ENCODE assay signal across 12 cellular contexts in the genomic region with DNA sequence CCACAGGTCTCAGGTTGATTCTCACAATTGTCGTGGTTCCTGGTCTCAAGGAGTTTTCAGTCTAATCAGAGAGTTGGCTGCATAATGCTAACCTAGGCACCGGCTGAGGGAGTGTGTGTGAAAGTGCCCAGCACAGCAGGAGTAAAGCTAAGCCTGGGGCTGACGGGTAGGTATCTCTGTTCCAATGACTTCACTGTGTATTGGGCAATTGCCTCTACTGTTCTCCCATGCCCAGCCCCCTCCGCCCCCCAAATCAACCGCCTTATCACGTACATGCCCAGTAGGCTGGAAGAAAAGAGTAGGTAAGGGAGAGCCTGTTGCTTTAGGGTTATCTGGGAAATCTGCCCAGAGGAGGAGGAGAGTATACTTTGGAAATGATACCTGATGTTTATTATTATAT. TPM values are rescaled to one million over a fixed set of nuclear protein-coding genes. Genes with fewer than 3 reads are reported as not detected.
DNase-seq lines count a peak whose midpoint lies in the region; ATAC-seq, FAIRE-seq and TF ChIP-seq lines count a peak whose summit lies in the region.
"Had no signal": no experiment of that assay in that cellular context is flagged by ENCODE, and none has a peak within 500 bp of the region (broad histone marks: within the 10 kb centered on the region; RNA-seq: fewer than 3 reads in every experiment).

No MANE protein-coding gene starts in this region.

- TF ChIP-seq RAD21 in IMR-90 (IDR thresholded peaks at IDR 0.05; ENCODE audit: low read length) (no peak), H1 (IDR thresholded peaks at IDR 0.05 in 1 of 2, conservative IDR thresholded peaks at IDR 0.05 in 1 of 2; ENCODE audit: low read depth in 2 of 2, low read length in 2 of 2) (no peak)

- H2AFZ ChIP-seq in IMR-90 (replicated peaks; ENCODE audit: low read length, poor library complexity) (no peak overlapping the region), H1 (ENCODE audit: low read length) (no peak overlapping the region), neuronal stem cell (ENCODE audit: low read length) (no peak overlapping the region)

- H3K79me1 ChIP-seq in IMR-90 (ENCODE audit: low read depth in 1 of 2, low read length in 2 of 2), result peaks cover 33 to 78% of the 10 kb centered on the region in 2 experiments
- H3K79me1 ChIP-seq in H1 (ENCODE audit: low read depth, low read length), result peaks cover 14% of the 10 kb centered on the region
- peaks cover 2% of the 10 kb centered on the region for H3K79me1 ChIP-seq in neuronal stem cell (ENCODE audit: low read depth, low read length)

- H2AK9ac ChIP-seq in IMR-90 (replicated peaks; ENCODE audit: low read depth, low read length, poor library complexity), result no peak overlapping the region

- H3K56ac ChIP-seq in IMR-90 (ENCODE audit: extremely low read depth, insufficient read depth, low read length) (no peak overlapping the region), H1 (replicated peaks; ENCODE audit: insufficient read length, low read depth, low read length) (no peak overlapping the region)

- no peak overlapping the region for H3K4me2 ChIP-seq in IMR-90 (ENCODE audit: low read depth, low read length)
- no peak overlapping the region; a peak in 1 of 4 replicates for H3K4me2 ChIP-seq in H1 (ENCODE audit: insufficient read depth in 1 of 2, low read depth in 2 of 2, low read length in 2 of 2)
- no peak overlapping the region for H3K4me2 ChIP-seq in neuronal stem cell (ENCODE audit: insufficient read depth, low read length, poor library complexity, severe bottlenecking)

- H3K27ac Mint-ChIP-seq in CD4-positive, CD25-positive, alpha-beta regulatory T cell, result peak overlapping the region; percentile 42 to 87 (median 55)

- POLR2A ChIA-PET in IMR-90 (lab: Charles Lee; ENCODE audit: unreplicated experiment), result no interaction called here
- POLR2A ChIA-PET in H1 (lab: Charles Lee; ENCODE audit: partially characterized antibody), result interaction anchor here (1.2 kb wide), 1 partner anchor 54 kb away, joined by 3 read pairs; no protein-coding TSS in a partner anchor

- no peaks in the 10 kb centered on the region for H3K9me3 ChIP-seq in CD4-positive, CD25-positive, alpha-beta regulatory T cell (ENCODE audit: control insufficient read depth in 2 of 2, low read length in 2 of 2)
- H3K9me3 ChIP-seq in IMR-90 (ENCODE audit: control insufficient read depth, insufficient read depth, low read length) (no peaks in the 10 kb centered on the region), H1 (ENCODE audit: insufficient read depth in 2 of 2, low read depth in 1 of 2, low read length in 1 of 2) (no peaks in the 10 kb centered on the region), neuronal stem cell (replicated peaks in 1 of 2; ENCODE audit: control insufficient read depth in 2 of 2, insufficient read depth in 1 of 2, low read depth in 1 of 2, low read length in 2 of 2) (peaks cover 0 to 12% of the 10 kb centered on the region in 2 donors)

- H3K79me2 ChIP-seq in H1 (ENCODE audit: control insufficient read depth in 1 of 2, insufficient read depth in 2 of 2, low read length in 2 of 2), result peaks cover 3 to 70% of the 10 kb centered on the region in 2 experiments

- H4K5ac ChIP-seq in IMR-90 (ENCODE audit: low read depth, low read length) (no peak overlapping the region), H1 (ENCODE audit: insufficient read length, low read depth, low read length) (no peak overlapping the region)

- CTCF ChIA-PET in IMR-90 (lab: Yijun Ruan, JAX) (interaction anchor here (0.8 kb wide), 1 partner anchor 223 kb away, joined by 3 read pairs; no protein-coding TSS in a partner anchor), H1 (lab: Charles Lee; ENCODE audit: partially characterized antibody) (interaction anchor here (0.6 to 7.9 kb wide), 15 partner anchors 7 to 219 kb away, joined by 3 to 56 read pairs (median 4); partner anchors contain the start of genes MRPS6 and SLC5A3)

- H2BK15ac ChIP-seq in IMR-90 (ENCODE audit: low read depth, low read length) (no peak overlapping the region), H1 (ENCODE audit: low read length) (no peak overlapping the region), neuronal stem cell (ENCODE audit: low read length) (no peak overlapping the region)

- H4K91ac ChIP-seq in IMR-90 (ENCODE audit: insufficient read depth, low read depth, low read length), result no peak overlapping the region; the same call in 1 of the 2 replicates
- H4K91ac ChIP-seq in H1 (replicated peaks; ENCODE audit: insufficient read length, low read length), result no peak overlapping the region
- H4K91ac ChIP-seq in neuronal stem cell (ENCODE audit: low read depth, low read length, poor library complexity), result no peak overlapping the region

- DNase-seq in CD4-positive, CD25-positive, alpha-beta regulatory T cell, result no peak
- no peak for DNase-seq in IMR-90
- DNase-seq in H1 (ENCODE audit: low read depth in 1 of 2, low spot score in 2 of 2), result no peak
- no peak for DNase-seq in neuronal stem cell (ENCODE audit: low spot score)
- no peak for DNase-seq in stimulated activated CD4-positive, alpha-beta T cell treated with anti-CD3 and anti-CD28 coated beads, Interleukin-4, amount 100 ng/mL, for 1 hour
- DNase-seq in HPDE6-E6E7 (ENCODE audit: extremely low spot score), result no peak
- DNase-seq in NCI-H524 treated with DMSO at 0.1 percent for 48 hours (lab: John Stamatoyannopoulos, UW), result no peak
- DNase-seq: activated CD4-positive, alpha-beta T cell treated with anti-CD3 and anti-CD28 coated beads for 1 hour; COR-L47; SHP77 had no signal

- ATAC-seq in CD4-positive, CD25-positive, alpha-beta regulatory T cell (ENCODE audit: low read depth in 2 of 2), result no peak
- no peak for ATAC-seq in IMR-90 (ENCODE audit: low read depth)
- no peak for ATAC-seq in GM18498 (IDR thresholded peaks at IDR 0.05; ENCODE audit: unreplicated experiment)

- in situ Hi-C loops in IMR-90 (cut with MboI; ENCODE audit: low sequenced_read_pairs), result no loop called here

- H3K9me1 ChIP-seq in IMR-90 (ENCODE audit: insufficient read depth, low read length), result peaks cover 36% of the 10 kb centered on the region

- 100% methylated on average over 1 of the region's 6 CpGs; no CpG with 5 or more reads in 1 of the 2 experiments for WGBS in IMR-90 (ENCODE audit: extremely low coverage in 2 of 2, insufficient read length in 1 of 2), 2 experiments
- WGBS in H1 (ENCODE audit: extremely low coverage in 1 of 2, insufficient coverage in 1 of 2, insufficient read length in 1 of 2, insufficient replicate concordance in 2 of 2, low coverage in 1 of 2, low lambda C conversion rate in 2 of 2, missing lambda C conversion rate in 1 of 2), 2 experiments, result 75% methylated on average over 6 of the region's 6 CpGs; no CpG with 5 or more reads in 1 of the 2 experiments
- WGBS in neuronal stem cell (ENCODE audit: extremely low coverage in 2 of 2, insufficient read length in 2 of 2, insufficient replicate concordance in 1 of 2), 2 donors, result no CpG with 5 or more reads among the region's 6 CpGs

- H3K4me1 Mint-ChIP-seq in CD4-positive, CD25-positive, alpha-beta regulatory T cell, result peaks cover 20 to 87% (median 78%) of the 10 kb centered on the region in 4 donors

- no peak overlapping the region for H2BK5ac ChIP-seq in IMR-90 (ENCODE audit: low read depth, low read length, poor library complexity, severe bottlenecking)
- H2BK5ac ChIP-seq in H1 (ENCODE audit: low read depth, low read length), result no peak overlapping the region
- H2BK5ac ChIP-seq in neuronal stem cell (ENCODE audit: low read length), result no peak overlapping the region

- H3K27ac ChIP-seq in CD4-positive, CD25-positive, alpha-beta regulatory T cell (ENCODE audit: insufficient read depth, low read length, poor library complexity, severe bottlenecking), result no peak overlapping the region
- H3K27ac ChIP-seq in IMR-90 (ENCODE audit: insufficient read depth, low read length) (no peak overlapping the region), H1 (ENCODE audit: low read depth, low read length) (no peak overlapping the region), neuronal stem cell (replicated peaks; ENCODE audit: low read length) (peak overlapping the region; percentile 5)

- H3K27me3 Mint-ChIP-seq in CD4-positive, CD25-positive, alpha-beta regulatory T cell, result no peaks in the 10 kb centered on the region

- H3K18ac ChIP-seq in IMR-90 (ENCODE audit: low read depth, low read length), result no peak overlapping the region
- H3K18ac ChIP-seq in H1 (ENCODE audit: extremely low read depth, low read length), result no peak overlapping the region
- no peak overlapping the region for H3K18ac ChIP-seq in neuronal stem cell (ENCODE audit: low read length)

- H3K36me3 ChIP-seq in CD4-positive, CD25-positive, alpha-beta regulatory T cell (ENCODE audit: control insufficient read depth, insufficient read depth, low read length), result peaks cover 27% of the 10 kb centered on the region
- H3K36me3 ChIP-seq in IMR-90 (ENCODE audit: control insufficient read depth, insufficient read depth, low read length) (peaks cover 2% of the 10 kb centered on the region; the same call in 1 of the 2 replicates), H1 (ENCODE audit: control insufficient read depth in 2 of 4, insufficient read depth in 4 of 4, low read length in 3 of 4) (peaks cover 0 to 21% (median 4%) of the 10 kb centered on the region in 4 experiments; a peak in 4 of 8 replicates), neuronal stem cell (replicated peaks in 1 of 2; ENCODE audit: control insufficient read depth in 2 of 2, insufficient read depth in 2 of 2, low read length in 2 of 2) (peaks cover 15 to 57% of the 10 kb centered on the region in 2 donors)

- TF ChIP-seq CTCF in IMR-90 (conservative IDR thresholded peaks at IDR 0.05; ENCODE audit: low read depth, low read length), result no peak
- TF ChIP-seq CTCF in H1 (IDR thresholded peaks at IDR 0.05; ENCODE audit: control extremely low read depth in 1 of 3, insufficient read depth in 1 of 3, low read depth in 1 of 3, low read length in 3 of 3), result no peak

- H3K4me3 ChIP-seq in CD4-positive, CD25-positive, alpha-beta regulatory T cell (ENCODE audit: low read depth, low read length), result no peak overlapping the region
- no peak overlapping the region for H3K4me3 ChIP-seq in IMR-90 (ENCODE audit: insufficient read depth, low read depth, low read length)
- H3K4me3 ChIP-seq in H1 (ENCODE audit: extremely low read depth in 1 of 4, insufficient read depth in 2 of 4, low read depth in 3 of 4, low read length in 4 of 4), result no peak overlapping the region
- no peak overlapping the region for H3K4me3 ChIP-seq in neuronal stem cell (ENCODE audit: low read length in 2 of 2)

- H3K14ac ChIP-seq in IMR-90 (replicated peaks; ENCODE audit: low read depth, low read length) (no peak overlapping the region), H1 (ENCODE audit: insufficient read length) (no peak overlapping the region), neuronal stem cell (ENCODE audit: low read length) (no peak overlapping the region)

- H2BK12ac ChIP-seq in H1 (ENCODE audit: low read depth, low read length), result no peak overlapping the region
- no peak overlapping the region for H2BK12ac ChIP-seq in neuronal stem cell (ENCODE audit: low read length)

- TF ChIP-seq POLR2A in IMR-90 (IDR thresholded peaks at IDR 0.05; ENCODE audit: low read depth, low read length) (no peak), H1 (IDR thresholded peaks at IDR 0.05; ENCODE audit: control extremely low read depth in 1 of 2, low read depth in 2 of 2, low read length in 2 of 2) (no peak)

- H2AK5ac ChIP-seq in IMR-90 (ENCODE audit: low read depth, low read length) (peak overlapping the region; percentile 5; the same call in 1 of the 2 replicates), H1 (ENCODE audit: low read depth, low read length) (no peak overlapping the region), neuronal stem cell (ENCODE audit: low read depth, low read length) (no peak overlapping the region)

- no peaks in the 10 kb centered on the region for H3K9me3 Mint-ChIP-seq in CD4-positive, CD25-positive, alpha-beta regulatory T cell

- dilution Hi-C loops in IMR-90 (cut with HindIII; ENCODE audit: low sequenced_read_pairs, unreplicated experiment), result no loop called here

- no peak for TF ChIP-seq EP300 in H1 (IDR thresholded peaks at IDR 0.05; ENCODE audit: borderline replicate concordance in 1 of 2, low read depth in 2 of 2, low read length in 2 of 2)

- H3K4ac ChIP-seq in IMR-90 (ENCODE audit: low read depth, low read length) (no peak overlapping the region; the same call in 1 of the 2 replicates), H1 (replicated peaks; ENCODE audit: insufficient read length, low read depth, low read length) (no peak overlapping the region), neuronal stem cell (ENCODE audit: low read length) (no peak overlapping the region)

- H3K27me3 ChIP-seq in CD4-positive, CD25-positive, alpha-beta regulatory T cell (ENCODE audit: control insufficient read depth, insufficient read depth, low read length), result no peaks in the 10 kb centered on the region
- H3K27me3 ChIP-seq in IMR-90 (ENCODE audit: control insufficient read depth, insufficient read depth, low read length) (no peaks in the 10 kb centered on the region), H1 (replicated peaks in 1 of 4; ENCODE audit: control insufficient read depth in 3 of 4, extremely low read depth in 1 of 4, insufficient read depth in 3 of 4, low read length in 3 of 4) (no peaks in the 10 kb centered on the region), neuronal stem cell (ENCODE audit: control insufficient read depth in 3 of 3, insufficient read depth in 3 of 3, low read depth in 1 of 3, low read length in 3 of 3) (no peaks in the 10 kb centered on the region)

- H3K36me3 Mint-ChIP-seq in CD4-positive, CD25-positive, alpha-beta regulatory T cell, result peaks cover 24% of the 10 kb centered on the region

- no peak overlapping the region for H3K9ac ChIP-seq in IMR-90 (ENCODE audit: low read depth, low read length)
- H3K9ac ChIP-seq in H1 (replicated peaks in 1 of 4; ENCODE audit: extremely low read depth in 1 of 4, low read depth in 3 of 4, low read length in 3 of 4), result no peak overlapping the region
- no peak overlapping the region for H3K9ac ChIP-seq in neuronal stem cell (ENCODE audit: low read depth, low read length, poor library complexity)

- H3K4me1 ChIP-seq in CD4-positive, CD25-positive, alpha-beta regulatory T cell (ENCODE audit: control insufficient read depth, insufficient read depth, low read length, poor library complexity, severe bottlenecking), result peaks cover 47% of the 10 kb centered on the region
- H3K4me1 ChIP-seq in IMR-90 (ENCODE audit: control insufficient read depth, insufficient read depth, low read length), result peaks cover 30% of the 10 kb centered on the region
- H3K4me1 ChIP-seq in H1 (replicated peaks in 1 of 4; ENCODE audit: control insufficient read depth in 3 of 4, insufficient read depth in 4 of 4, low read length in 3 of 4), result peaks cover 12 to 39% (median 35%) of the 10 kb centered on the region in 4 experiments
- peaks cover 40 to 42% of the 10 kb centered on the region in 2 donors for H3K4me1 ChIP-seq in neuronal stem cell (ENCODE audit: control insufficient read depth in 2 of 2, insufficient read depth in 1 of 2, low read depth in 1 of 2, low read length in 2 of 2)

- H3K23ac ChIP-seq in IMR-90 (ENCODE audit: low read depth, low read length), result no peak overlapping the region; the same call in 1 of the 2 replicates
- H3K23ac ChIP-seq in H1 (ENCODE audit: insufficient read length), result no peak overlapping the region
- H3K23ac ChIP-seq in neuronal stem cell (ENCODE audit: low read depth, low read length, poor library complexity), result no peak overlapping the region

- no peaks in the 10 kb centered on the region for H3K23me2 ChIP-seq in H1 (ENCODE audit: low read depth, low read length)

- H4K8ac ChIP-seq in IMR-90 (ENCODE audit: low read depth in 2 of 2, low read length in 2 of 2) (no peak overlapping the region), H1 (ENCODE audit: extremely low read depth, insufficient read depth, low read length) (no peak overlapping the region), neuronal stem cell (ENCODE audit: low read depth, low read length) (no peak overlapping the region)

- no peaks in the 10 kb centered on the region; the same call in 1 of the 2 replicates for H4K20me1 ChIP-seq in IMR-90 (ENCODE audit: insufficient read depth, low read length)
- peaks cover 0 to 6% of the 10 kb centered on the region in 2 experiments for H4K20me1 ChIP-seq in H1 (replicated peaks in 1 of 2; ENCODE audit: control insufficient read depth in 1 of 2, insufficient read depth in 2 of 2, low read length in 2 of 2)

- no peak overlapping the region for H2BK20ac ChIP-seq in IMR-90 (ENCODE audit: low read depth, low read length)
- no peak overlapping the region for H2BK20ac ChIP-seq in H1 (ENCODE audit: low read length)

- intact Hi-C loops in IMR-90 (cut with micrococcal nuclease), result loop anchor here (2.0 to 5.0 kb wide), 3 partner anchors 74 to 221 kb away; no protein-coding TSS in a partner anchor

- FAIRE-seq in H1 (lab: Jason Lieb, UNC), result no peak
- FAIRE-seq: H54 had no signal

- no peak overlapping the region for H3K4me3 Mint-ChIP-seq in CD4-positive, CD25-positive, alpha-beta regulatory T cell

- no TSS peak for BruUV-seq in IMR-90 (replicated peaks; lab: Mats Ljungman, UMichigan)

- H2BK120ac ChIP-seq in IMR-90 (ENCODE audit: low read depth, low read length), result no peak overlapping the region
- H2BK120ac ChIP-seq in H1 (replicated peaks; ENCODE audit: low read depth, low read length), result no peak overlapping the region
- H2BK120ac ChIP-seq in neuronal stem cell (ENCODE audit: low read depth, low read length), result no peak overlapping the region

RNA-seq across cellular contexts. Expression of gene MRPS6, which starts 54.7 kb away (rescaled TPM):
- 34.9 TPM for total RNA-seq in CD4-positive, CD25-positive, alpha-beta regulatory T cell
- 100 to 1,000 TPM; 160 to 203 (median 187) TPM for polyA plus RNA-seq in CD4-positive, CD25-positive, alpha-beta regulatory T cell
- total RNA-seq in IMR-90 (2012; rRNA removed), result 7.5 and 11.9 TPM in 2 replicates
- 32.8 and 35.1 TPM in 2 replicates for polyA plus RNA-seq in IMR-90 (2012; rRNA removed)
- polyA plus RNA-seq in IMR-90 (2012; cell fraction: cytosol; rRNA removed), result 8.6 and 18.6 TPM in 2 replicates
- 8.7 and 26.5 TPM in 2 replicates for polyA plus RNA-seq in IMR-90 (2012; cell fraction: nucleus; rRNA removed; ENCODE audit: low replicate concordance)
- total RNA-seq in H1 (2021; fragmentation: NEBNext Ultra II Directional; extraction: Animal tissue kit (Norgen Biotek cat#: 25700)), result 154 and 156 TPM in 2 replicates
- 61.3 and 62.7 TPM in 2 replicates for polyA plus RNA-seq in H1 (2011; rRNA removed)
- polyA plus RNA-seq in H1 (2011; cell fraction: cytosol; rRNA removed), result 69.0 TPM
- 30.3 TPM for polyA plus RNA-seq in H1 (2011; cell fraction: nucleus; rRNA removed)
- 92.0 to 134 TPM (median 121 TPM) in 4 replicates for polyA plus RNA-seq in H1 (2012, experiment 1 of 2)
- polyA plus RNA-seq in H1 (2012, experiment 2 of 2), result 158 TPM
- polyA plus RNA-seq in H1 (2013, experiment 1 of 2), result 171 TPM
- polyA plus RNA-seq in H1 (2013, experiment 2 of 2), result 185 TPM
- 17.3 and 19.4 TPM in 2 replicates for polyA minus RNA-seq in H1 (2011; rRNA and poly(A)+ RNA removed)
- polyA minus RNA-seq in H1 (2011; cell fraction: cytosol; rRNA and poly(A)+ RNA removed), result 15.8 TPM
- 33.2 TPM for polyA minus RNA-seq in H1 (2011; cell fraction: nucleus; rRNA and poly(A)+ RNA removed)
- 357 TPM for polyA plus RNA-seq in neuronal stem cell (2013, experiment 1 of 2)
- polyA plus RNA-seq in neuronal stem cell (2013, experiment 2 of 2), result 340 TPM

RNA-seq across cellular contexts. Expression of gene SLC5A3, which starts 54.7 kb away (rescaled TPM):
- 13.7 TPM for total RNA-seq in CD4-positive, CD25-positive, alpha-beta regulatory T cell
- 1 to 10 TPM; 1.0 to 2.4 (median 1.9) TPM for polyA plus RNA-seq in CD4-positive, CD25-positive, alpha-beta regulatory T cell
- total RNA-seq in IMR-90 (2012; rRNA removed), result 9.9 and 15.6 TPM in 2 replicates
- polyA plus RNA-seq in IMR-90 (2012; rRNA removed) (1.3 and 1.8 TPM in 2 replicates), H1 (2011; rRNA removed) (2.4 and 4.0 TPM in 2 replicates)
- polyA plus RNA-seq in IMR-90 (2012; cell fraction: cytosol; rRNA removed), result 0.29 and 0.30 TPM in 2 replicates
- polyA plus RNA-seq in IMR-90 (2012; cell fraction: nucleus; rRNA removed; ENCODE audit: low replicate concordance), result 0.49 and 3.2 TPM in 2 replicates
- total RNA-seq in H1 (2021; fragmentation: NEBNext Ultra II Directional; extraction: Animal tissue kit (Norgen Biotek cat#: 25700)), result 19.4 TPM in 2 replicates
- 4.2 TPM for polyA plus RNA-seq in H1 (2011; cell fraction: cytosol; rRNA removed)
- 3.0 TPM for polyA plus RNA-seq in H1 (2011; cell fraction: nucleus; rRNA removed)
- polyA plus RNA-seq in H1 (2012, experiment 1 of 2), result 3.3 to 5.8 TPM (median 4.2 TPM) in 4 replicates
- 0.25 TPM for polyA plus RNA-seq in H1 (2012, experiment 2 of 2)
- polyA plus RNA-seq in H1 (2013, experiment 1 of 2), result 9.6 TPM
- 8.5 TPM for polyA plus RNA-seq in H1 (2013, experiment 2 of 2)
- polyA minus RNA-seq in H1 (2011; rRNA and poly(A)+ RNA removed), result 21.0 and 25.5 TPM in 2 replicates
- 11.6 TPM for polyA minus RNA-seq in H1 (2011; cell fraction: cytosol; rRNA and poly(A)+ RNA removed)
- 44.9 TPM for polyA minus RNA-seq in H1 (2011; cell fraction: nucleus; rRNA and poly(A)+ RNA removed)
- polyA plus RNA-seq in neuronal stem cell (2013, experiment 1 of 2), result 15.1 TPM
- 15.5 TPM for polyA plus RNA-seq in neuronal stem cell (2013, experiment 2 of 2)
